ENCODE assay signal across 12 cellular contexts in genomic region chr4:6423575-6423974, GRCh38. TPM values are rescaled to one million over a fixed set of nuclear protein-coding genes. Genes with fewer than 3 reads are reported as not detected.
A peak's percentile ranks its signal among the peaks of the same experiment; 100 is the strongest.
DNase-seq lines count a peak whose midpoint lies in the region; ATAC-seq and TF ChIP-seq lines count a peak whose summit lies in the region.
"Had no signal": no experiment of that assay in that cellular context is flagged by ENCODE, and none has a peak within 500 bp of the region (broad histone marks: within the 10 kb centered on the region; RNA-seq: fewer than 3 reads in every experiment).

No MANE protein-coding gene starts in this region.

- DNase-seq in SKM-1 (lab: John Stamatoyannopoulos, UW; ENCODE audit: unreplicated experiment) (peak; percentile 24), transverse colon (no peak), erythroblast (lab: John Stamatoyannopoulos, UW) (no peak), foreskin fibroblast (no peak), DMS153 treated with DMSO at 0.1 percent for 48 hours (lab: John Stamatoyannopoulos, UW; ENCODE audit: unreplicated experiment) (no peak)
- DNase-seq: amniotic stem cell; CD4-positive, alpha-beta T cell; endodermal cell; NCI-H2171 treated with DMSO at 0.1 percent for 48 hours had no signal

- no peaks in the 10 kb centered on the region for H3K36me3 ChIP-seq in transverse colon

- TF ChIP-seq POLR2A in transverse colon (IDR thresholded peaks at IDR 0.05) (no peak), erythroblast (IDR thresholded peaks at IDR 0.05; ENCODE audit: low read length) (no peak)

- in situ Hi-C loops in transverse colon (cut with MboI; ENCODE audit: low pct_ligation_motif_present in 1 of 4, low pct_unique_long_range_greater_than_20kb in 1 of 4, low sequenced_read_pairs in 3 of 4): no loop called here

- no peaks in the 10 kb centered on the region for H3K27me3 ChIP-seq in transverse colon

- no peaks in the 10 kb centered on the region for H3K4me1 ChIP-seq in transverse colon

- TF ChIP-seq EP300 in transverse colon (IDR thresholded peaks at IDR 0.05; ENCODE audit: low read depth): no peak

- TF ChIP-seq CTCF in transverse colon (IDR thresholded peaks at IDR 0.05) (no peak), foreskin fibroblast (IDR thresholded peaks at IDR 0.05; ENCODE audit: low read depth, low read length) (no peak)

- no peak overlapping the region for H3K4me3 ChIP-seq in transverse colon
- H3K4me3 ChIP-seq in foreskin fibroblast (ENCODE audit: low read depth in 1 of 2, low read length in 2 of 2): no peak overlapping the region

- ATAC-seq in GM18519 (IDR thresholded peaks at IDR 0.05; ENCODE audit: low FRiP score, unreplicated experiment) (peak; percentile 80), GM21423 (IDR thresholded peaks at IDR 0.05; ENCODE audit: unreplicated experiment) (peak; percentile 86), HG03064 (IDR thresholded peaks at IDR 0.05; ENCODE audit: low read depth, unreplicated experiment) (peak; percentile 83)

- no peaks in the 10 kb centered on the region for H3K9me3 ChIP-seq in transverse colon

- intact Hi-C loops in transverse colon (cut with DNase I; ENCODE audit: low total_unique reads): no loop called here

- no peak overlapping the region for H3K27ac ChIP-seq in transverse colon

- WGBS in transverse colon (ENCODE audit: low coverage in 1 of 2), 2 donors: 50 to 60% methylated on average over 1 to 2 of the region's 2 CpGs

RNA-seq across cellular contexts. Expression of gene PPP2R2C, which starts 48.8 kb away (rescaled TPM):
- total RNA-seq in transverse colon: 1 to 10 TPM in 2 of 4 donors, under 1 TPM in 2; 0.27 to 8.8 (median 1.7) TPM
- total RNA-seq: CD4-positive, alpha-beta T cell had no signal
